In genomic region chr13:56561327-56561726, GRCh38 we compare ENCODE assay signal across 15 cellular contexts.
DNase-seq lines count a peak whose midpoint lies in the region; ATAC-seq and TF ChIP-seq lines count a peak whose summit lies in the region.
"Had no signal": no experiment of that assay in that cellular context is flagged by ENCODE, and none has a peak within 500 bp of the region (broad histone marks: within the 10 kb centered on the region; RNA-seq: fewer than 3 reads in every experiment).

No MANE protein-coding gene starts in this region.

- POLR2A ChIA-PET in HEK293T (lab: Yijun Ruan, JAX) = no interaction called here
- POLR2A ChIA-PET in CD8-positive, alpha-beta T cell (lab: Charles Lee) = no interaction called here

- CTCF ChIA-PET in HEK293T (lab: Yijun Ruan, JAX) = no interaction called here
- CTCF ChIA-PET in CD8-positive, alpha-beta T cell (lab: Charles Lee) = no interaction called here

- H3K4me2 ChIP-seq in hepatocyte = no peak overlapping the region

- DNase-seq in DMS53 (lab: John Stamatoyannopoulos, UW) (peak; percentile 52), DMS53 treated with DMSO at 0.1 percent for 48 hours (lab: John Stamatoyannopoulos, UW; ENCODE audit: unreplicated experiment) (no peak), HEK293T (ENCODE audit: extremely low spot score) (peak; percentile 10), RKO (ENCODE audit: low spot score) (peak; percentile 61), hepatocyte (ENCODE audit: low spot score) (no peak), activated gamma-delta T cell treated with Interleukin-2 at 50 U/mL for 16 hours (no peak), lower leg skin (ENCODE audit: low spot score in 2 of 2) (no peak)
- no peak for DNase-seq in CD8-positive, alpha-beta T cell
- DNase-seq: activated CD4-positive, alpha-beta T cell treated with anti-CD3 and anti-CD28 coated beads, Interleukin-2, amount 50 U/mL, for 4 hours; amniotic stem cell; cortex of kidney; midbrain; pancreas; testis had no signal

- H3K27ac Mint-ChIP-seq in CD8-positive, alpha-beta T cell = no peak overlapping the region

- no peak overlapping the region for H3K27ac ChIP-seq in hepatocyte
- no peak overlapping the region for H3K27ac ChIP-seq in CD8-positive, alpha-beta T cell (ENCODE audit: low read depth, low read length)
- H3K27ac ChIP-seq: pancreas, testis had no signal

- no peaks in the 10 kb centered on the region for H3K36me3 ChIP-seq in hepatocyte (replicated peaks; ENCODE audit: insufficient read depth, low read depth)
- no peaks in the 10 kb centered on the region for H3K36me3 ChIP-seq in CD8-positive, alpha-beta T cell (ENCODE audit: insufficient read depth, low read length)
- H3K36me3 ChIP-seq: HAP-1, pancreas had no signal

- WGBS in hepatocyte (ENCODE audit: low lambda C conversion rate, missing lambda C conversion rate) = 72% methylated on average over 2 of the region's 2 CpGs
- 77 to 81% methylated on average over 2 of the region's 2 CpGs for WGBS in lower leg skin, 2 donors

- H3K36me3 Mint-ChIP-seq in CD8-positive, alpha-beta T cell = no peaks in the 10 kb centered on the region

- no peaks in the 10 kb centered on the region for H3K4me1 Mint-ChIP-seq in CD8-positive, alpha-beta T cell (ENCODE audit: low read depth)

- H4K20me1 ChIP-seq in hepatocyte (ENCODE audit: insufficient read depth, poor library complexity, severe bottlenecking) = no peaks in the 10 kb centered on the region

- no peak for ATAC-seq in CD8-positive, alpha-beta T cell
- ATAC-seq: pancreas had no signal

- no peaks in the 10 kb centered on the region for H3K27me3 ChIP-seq in hepatocyte
- H3K27me3 ChIP-seq in CD8-positive, alpha-beta T cell (ENCODE audit: insufficient read depth, low read length) = no peaks in the 10 kb centered on the region
- H3K27me3 ChIP-seq: pancreas, testis had no signal

- H3K9me2 ChIP-seq in hepatocyte (replicated peaks; ENCODE audit: insufficient read depth) = no peaks in the 10 kb centered on the region

- no peaks in the 10 kb centered on the region for H3K27me3 Mint-ChIP-seq in CD8-positive, alpha-beta T cell (ENCODE audit: low read depth)

- TF ChIP-seq CTCF in hepatocyte (IDR thresholded peaks at IDR 0.05; ENCODE audit: poor library complexity) (peak; percentile 25), lower leg skin (IDR thresholded peaks at IDR 0.05) (no peak)
- no peak for TF ChIP-seq CTCF in CD8-positive, alpha-beta T cell (IDR thresholded peaks at IDR 0.05)

- no peaks in the 10 kb centered on the region for H3K79me2 ChIP-seq in hepatocyte

- H3K4me3 Mint-ChIP-seq in CD8-positive, alpha-beta T cell = no peak overlapping the region

- no peaks in the 10 kb centered on the region for H3K9me3 ChIP-seq in hepatocyte (ENCODE audit: low read depth)
- no peaks in the 10 kb centered on the region for H3K9me3 ChIP-seq in CD8-positive, alpha-beta T cell (ENCODE audit: low read length)
- H3K9me3 ChIP-seq: HAP-1, pancreas, testis had no signal

- no peaks in the 10 kb centered on the region for H3K4me1 ChIP-seq in hepatocyte (ENCODE audit: insufficient read depth)
- H3K4me1 ChIP-seq in CD8-positive, alpha-beta T cell (ENCODE audit: insufficient read depth, low read length) = no peaks in the 10 kb centered on the region
- H3K4me1 ChIP-seq: HAP-1, pancreas, testis had no signal

- no peak overlapping the region for H2AFZ ChIP-seq in hepatocyte

- intact Hi-C loops in lower leg skin (cut with DNase I; ENCODE audit: low total_unique reads) = no loop called here
- intact Hi-C loops in CD8-positive, alpha-beta T cell (cut with DNase I, micrococcal nuclease) = no loop called here

- TF ChIP-seq POLR2A in lower leg skin (IDR thresholded peaks at IDR 0.05) = no peak

- peaks cover 23% of the 10 kb centered on the region for H3K9me3 Mint-ChIP-seq in CD8-positive, alpha-beta T cell

- H3K4me3 ChIP-seq in hepatocyte = no peak overlapping the region
- no peak overlapping the region for H3K4me3 ChIP-seq in lower leg skin (ENCODE audit: low read depth, poor library complexity, severe bottlenecking)
- no peak overlapping the region for H3K4me3 ChIP-seq in CD8-positive, alpha-beta T cell (ENCODE audit: low read depth, low read length)
- H3K4me3 ChIP-seq: HAP-1, pancreas, testis had no signal

TF ChIP-seq in HEK293T, 16 proteins besides CTCF, POLR2A, EP300 and RAD21:
- no peak for TF ChIP-seq L3MBTL2 (conservative IDR thresholded peaks at IDR 0.05)
- no peak for TF ChIP-seq FOXM1 (IDR thresholded peaks at IDR 0.05; ENCODE audit: borderline replicate concordance)
- TF ChIP-seq ELF4 (IDR thresholded peaks at IDR 0.05) = no peak
TF ChIP-seq in HEK293T: peak in this region for 0.

Comparison
In these comparisons a context has a peak if more than half of its experiments do, and no peak if none do; other contexts are left out.
1. DNase-seq: peak in DMS53 (single experiment), HEK293T (single experiment) and RKO (single experiment); none in DMS53 treated with DMSO at 0.1 percent for 48 hours (single experiment), hepatocyte (single experiment), activated gamma-delta T cell treated with Interleukin-2 at 50 U/mL for 16 hours (single experiment), lower leg skin (0 of 2) and CD8-positive, alpha-beta T cell (0 of 7).